10 cellular contexts compared by ENCODE assay signal in the genomic region with DNA sequence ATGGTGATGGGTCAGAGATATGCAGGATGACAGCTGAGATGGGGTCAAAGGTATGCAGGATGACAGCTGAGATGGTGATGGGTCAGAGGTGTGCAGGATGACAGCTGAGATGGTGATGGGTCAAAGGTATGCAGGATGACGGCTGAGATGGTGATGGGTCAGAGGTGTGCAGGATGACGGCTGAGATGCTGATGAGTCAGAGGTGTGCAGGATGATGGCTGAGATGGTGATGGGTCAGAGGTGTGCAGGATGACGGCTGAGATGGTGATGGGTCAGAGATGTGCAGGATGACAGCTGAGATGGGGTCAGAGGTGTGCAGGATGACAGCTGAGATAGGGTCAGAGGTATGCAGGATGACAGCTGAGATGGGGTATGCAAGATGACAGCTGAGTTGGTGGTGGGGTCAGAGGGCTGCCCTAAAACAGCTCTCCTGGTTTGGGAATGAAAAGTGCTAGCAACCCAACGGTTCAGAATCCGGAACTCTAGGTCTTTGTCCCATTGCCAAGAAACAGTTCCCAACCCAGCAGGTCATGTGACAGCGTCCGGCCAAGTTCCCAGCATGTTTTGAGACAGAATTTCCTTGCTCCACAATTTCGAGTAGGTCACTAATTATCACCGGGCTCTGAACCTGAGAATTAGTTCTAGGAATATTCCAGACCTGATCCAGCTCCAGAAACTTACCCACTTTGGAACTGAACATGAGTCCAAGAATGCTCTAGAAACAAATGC. TPM values are rescaled to one million over a fixed set of nuclear protein-coding genes. Genes with fewer than 3 reads are reported as not detected.
A peak's percentile ranks its signal among the peaks of the same experiment; 100 is the strongest.
DNase-seq lines count a peak whose midpoint lies in the region; ATAC-seq, FAIRE-seq and TF ChIP-seq lines count a peak whose summit lies in the region.
"Had no signal": no experiment of that assay in that cellular context is flagged by ENCODE, and none has a peak within 500 bp of the region (broad histone marks: within the 10 kb centered on the region; RNA-seq: fewer than 3 reads in every experiment).

No MANE protein-coding gene starts in this region.

- peaks cover 26% of the 10 kb centered on the region for H3K4me1 Mint-ChIP-seq in T-helper 17 cell

- TF ChIP-seq CTCF in fibroblast of villous mesenchyme (IDR thresholded peaks at IDR 0.05; ENCODE audit: insufficient read depth, low read depth, low read length) (no peak), D721Med (IDR thresholded peaks at IDR 0.05; ENCODE audit: insufficient read depth, missing control alignments) (no peak)

- ATAC-seq in T-helper 17 cell (no peak), HG03342 (IDR thresholded peaks at IDR 0.05; ENCODE audit: unreplicated experiment) (no peak), HG03159 (IDR thresholded peaks at IDR 0.05; ENCODE audit: unreplicated experiment) (no peak)

- no peaks in the 10 kb centered on the region for H3K27me3 Mint-ChIP-seq in T-helper 17 cell

- peaks cover 12% of the 10 kb centered on the region for H3K36me3 Mint-ChIP-seq in T-helper 17 cell (ENCODE audit: low read depth)

- no peak overlapping the region for H3K27ac Mint-ChIP-seq in T-helper 17 cell

- FAIRE-seq in D721Med (lab: Jason Lieb, UNC), result no peak

- peak overlapping the region; percentile 19 for H3K4me3 Mint-ChIP-seq in T-helper 17 cell

- H3K4me3 ChIP-seq in fibroblast of villous mesenchyme (ENCODE audit: low read depth, low read length), result no peak overlapping the region

- no peaks in the 10 kb centered on the region for H3K9me3 ChIP-seq in T-helper 17 cell (ENCODE audit: control insufficient read depth, low read length, poor library complexity, severe bottlenecking)

- DNase-seq in AG08395 (ENCODE audit: low spot score), result peak; percentile 33
- DNase-seq in T-helper 17 cell, result no peak
- DNase-seq in fibroblast of villous mesenchyme (ENCODE audit: low read depth), result peak; percentile 30
- DNase-seq in nucleus accumbens (lab: John Stamatoyannopoulos, UW), result peak in 46 of 56 donors; percentile 13 to 74 (median 42)
- DNase-seq in D721Med (ENCODE audit: insufficient read length, low spot score), result no peak
- no peak for DNase-seq in stimulated activated CD4-positive, alpha-beta T cell treated with anti-CD3 and anti-CD28 coated beads, Interleukin-15, amount 100 ng/mL, for 24 hours
- DNase-seq: AML-193; stimulated activated CD4-positive, alpha-beta T cell treated with anti-CD3 and anti-CD28 coated beads, Interleukin-2, amount 100 ng/mL, for 24 hours had no signal

RNA-seq across cellular contexts. Expression of gene SELENOW, which starts 3.3 kb away (rescaled TPM):
- total RNA-seq in T-helper 17 cell, result 100 to 1,000 TPM in 1 of 2 donors, 10 to 100 TPM in 1; 89.5 to 101 TPM
- 287 and 328 TPM in 2 replicates for total RNA-seq in fibroblast of villous mesenchyme

RNA-seq across cellular contexts. Expression of gene TPRX1, which starts 22.6 kb away (rescaled TPM):
- total RNA-seq in T-helper 17 cell (not detected), fibroblast of villous mesenchyme (not detected in 2 replicates)

RNA-seq across cellular contexts. Expression of gene NOP53, which starts 36.4 kb away (rescaled TPM):
- total RNA-seq in T-helper 17 cell (100 to 1,000 TPM; 742 to 873 TPM), fibroblast of villous mesenchyme (35.0 and 49.0 TPM in 2 replicates)

RNA-seq across cellular contexts. Expression of gene CRX, which starts 40.0 kb away (rescaled TPM):
- total RNA-seq in T-helper 17 cell, result not detected
- total RNA-seq in fibroblast of villous mesenchyme, result not detected in 2 replicates

Comparison
In these comparisons a context has a peak if more than half of its experiments do, and no peak if none do; other contexts are left out.
1. DNase-seq: peak in AG08395 (single experiment), fibroblast of villous mesenchyme (single experiment) and nucleus accumbens (46 of 56); none in T-helper 17 cell (0 of 3), D721Med (single experiment) and stimulated activated CD4-positive, alpha-beta T cell treated with anti-CD3 and anti-CD28 coated beads, Interleukin-15, amount 100 ng/mL, for 24 hours (single experiment).
2. RNA of gene NOP53, which starts 36.4 kb away (total RNA-seq): 742 to 873 TPM in T-helper 17 cell; 35.0 to 49.0 TPM in fibroblast of villous mesenchyme; every median in the first group is over 10 times any median in the second.